In genomic region chr5:36407396-36407795, GRCh38 we compare ENCODE assay signal across 11 cellular contexts.
"Had no signal": no experiment of that assay in that cellular context is flagged by ENCODE, and none has a peak within 500 bp of the region (broad histone marks: within the 10 kb centered on the region; RNA-seq: fewer than 3 reads in every experiment).

No MANE protein-coding gene starts in this region.

- H3K9me3 ChIP-seq: ascending aorta, esophagus muscularis mucosa, lower lobe of right lung, sigmoid colon, thyroid gland had no signal

- H3K36me3 ChIP-seq: ascending aorta, esophagus muscularis mucosa, heart right ventricle, lower lobe of right lung, sigmoid colon, thyroid gland had no signal

- H3K27ac ChIP-seq: ascending aorta, esophagus muscularis mucosa, heart right ventricle, lower lobe of right lung, sigmoid colon, thyroid gland had no signal

- H3K4me1 ChIP-seq: sigmoid colon, thyroid gland had no signal

- H3K4me3 ChIP-seq: ascending aorta, esophagus muscularis mucosa, heart right ventricle, lower lobe of right lung, sigmoid colon, thyroid gland had no signal

- H3K27me3 ChIP-seq: ascending aorta, esophagus muscularis mucosa, heart right ventricle, sigmoid colon, thyroid gland had no signal

- DNase-seq: heart right ventricle; left colon; lower lobe of right lung; sigmoid colon; stimulated activated CD4-positive, alpha-beta T cell treated with anti-CD3 and anti-CD28 coated beads, Interleukin-12 subunit alpha, Interleukin-12 subunit beta, amount 100 ng/mL, for 4 hours; stimulated activated CD4-positive, alpha-beta T cell treated with anti-CD3 and anti-CD28 coated beads, Interleukin-2, amount 100 ng/mL, for 24 hours; T-cell; T-helper 9 cell; thyroid gland had no signal
